In the genomic region with DNA sequence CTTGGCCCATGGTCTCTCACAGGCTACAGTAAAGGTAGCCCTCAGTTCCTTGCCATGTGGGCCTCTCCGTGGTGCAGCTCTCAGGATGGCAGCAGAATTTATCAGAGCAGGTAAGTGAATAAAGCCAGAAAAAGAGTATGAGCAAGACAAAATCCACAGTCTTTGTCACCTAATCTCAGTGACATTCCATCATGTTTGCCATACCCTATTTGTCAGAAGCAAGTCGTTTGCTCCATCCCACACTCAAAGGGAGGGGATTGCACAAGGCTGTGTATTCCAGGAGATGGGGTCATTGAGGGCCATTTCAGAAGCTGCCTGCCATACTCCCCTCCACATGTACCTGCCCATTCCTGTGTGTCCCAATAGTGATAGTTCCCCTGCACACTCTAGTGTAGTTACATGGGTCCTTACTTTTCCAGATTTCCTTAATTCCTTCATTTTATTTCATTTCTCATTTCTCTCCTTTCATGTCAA, we compare ENCODE assay signal across 1 cellular context.
TF ChIP-seq lines count a peak whose summit lies in the region.

No MANE protein-coding gene starts in this region.

TF ChIP-seq in HepG2, 621 proteins besides CTCF, POLR2A, EP300 and RAD21 (continued from another document and continues in another):
- TF ChIP-seq, protein P1, sequence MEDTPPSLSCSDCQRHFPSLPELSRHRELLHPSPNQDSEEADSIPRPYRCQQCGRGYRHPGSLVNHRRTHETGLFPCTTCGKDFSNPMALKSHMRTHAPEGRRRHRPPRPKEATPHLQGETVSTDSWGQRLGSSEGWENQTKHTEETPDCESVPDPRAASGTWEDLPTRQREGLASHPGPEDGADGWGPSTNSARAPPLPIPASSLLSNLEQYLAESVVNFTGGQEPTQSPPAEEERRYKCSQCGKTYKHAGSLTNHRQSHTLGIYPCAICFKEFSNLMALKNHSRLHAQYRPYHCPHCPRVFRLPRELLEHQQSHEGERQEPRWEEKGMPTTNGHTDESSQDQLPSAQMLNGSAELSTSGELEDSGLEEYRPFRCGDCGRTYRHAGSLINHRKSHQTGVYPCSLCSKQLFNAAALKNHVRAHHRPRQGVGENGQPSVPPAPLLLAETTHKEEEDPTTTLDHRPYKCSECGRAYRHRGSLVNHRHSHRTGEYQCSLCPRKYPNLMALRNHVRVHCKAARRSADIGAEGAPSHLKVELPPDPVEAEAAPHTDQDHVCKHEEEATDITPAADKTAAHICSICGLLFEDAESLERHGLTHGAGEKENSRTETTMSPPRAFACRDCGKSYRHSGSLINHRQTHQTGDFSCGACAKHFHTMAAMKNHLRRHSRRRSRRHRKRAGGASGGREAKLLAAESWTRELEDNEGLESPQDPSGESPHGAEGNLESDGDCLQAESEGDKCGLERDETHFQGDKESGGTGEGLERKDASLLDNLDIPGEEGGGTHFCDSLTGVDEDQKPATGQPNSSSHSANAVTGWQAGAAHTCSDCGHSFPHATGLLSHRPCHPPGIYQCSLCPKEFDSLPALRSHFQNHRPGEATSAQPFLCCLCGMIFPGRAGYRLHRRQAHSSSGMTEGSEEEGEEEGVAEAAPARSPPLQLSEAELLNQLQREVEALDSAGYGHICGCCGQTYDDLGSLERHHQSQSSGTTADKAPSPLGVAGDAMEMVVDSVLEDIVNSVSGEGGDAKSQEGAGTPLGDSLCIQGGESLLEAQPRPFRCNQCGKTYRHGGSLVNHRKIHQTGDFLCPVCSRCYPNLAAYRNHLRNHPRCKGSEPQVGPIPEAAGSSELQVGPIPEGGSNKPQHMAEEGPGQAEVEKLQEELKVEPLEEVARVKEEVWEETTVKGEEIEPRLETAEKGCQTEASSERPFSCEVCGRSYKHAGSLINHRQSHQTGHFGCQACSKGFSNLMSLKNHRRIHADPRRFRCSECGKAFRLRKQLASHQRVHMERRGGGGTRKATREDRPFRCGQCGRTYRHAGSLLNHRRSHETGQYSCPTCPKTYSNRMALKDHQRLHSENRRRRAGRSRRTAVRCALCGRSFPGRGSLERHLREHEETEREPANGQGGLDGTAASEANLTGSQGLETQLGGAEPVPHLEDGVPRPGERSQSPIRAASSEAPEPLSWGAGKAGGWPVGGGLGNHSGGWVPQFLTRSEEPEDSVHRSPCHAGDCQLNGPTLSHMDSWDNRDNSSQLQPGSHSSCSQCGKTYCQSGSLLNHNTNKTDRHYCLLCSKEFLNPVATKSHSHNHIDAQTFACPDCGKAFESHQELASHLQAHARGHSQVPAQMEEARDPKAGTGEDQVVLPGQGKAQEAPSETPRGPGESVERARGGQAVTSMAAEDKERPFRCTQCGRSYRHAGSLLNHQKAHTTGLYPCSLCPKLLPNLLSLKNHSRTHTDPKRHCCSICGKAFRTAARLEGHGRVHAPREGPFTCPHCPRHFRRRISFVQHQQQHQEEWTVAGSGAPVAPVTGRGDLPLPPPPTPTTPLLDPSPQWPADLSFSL (CRISPR knock-in tag; IDR thresholded peaks at IDR 0.05) = peak; percentile 33; the same call in 1 of the 2 replicates
- no peak for TF ChIP-seq MAFF (IDR thresholded peaks at IDR 0.05; ENCODE audit: low read depth, low read length)
- no peak for TF ChIP-seq SOX6 (IDR thresholded peaks at IDR 0.05)
- peak; percentile 93 for TF ChIP-seq SOX6 (CRISPR knock-in tag; IDR thresholded peaks at IDR 0.05)
- TF ChIP-seq, protein P2, sequence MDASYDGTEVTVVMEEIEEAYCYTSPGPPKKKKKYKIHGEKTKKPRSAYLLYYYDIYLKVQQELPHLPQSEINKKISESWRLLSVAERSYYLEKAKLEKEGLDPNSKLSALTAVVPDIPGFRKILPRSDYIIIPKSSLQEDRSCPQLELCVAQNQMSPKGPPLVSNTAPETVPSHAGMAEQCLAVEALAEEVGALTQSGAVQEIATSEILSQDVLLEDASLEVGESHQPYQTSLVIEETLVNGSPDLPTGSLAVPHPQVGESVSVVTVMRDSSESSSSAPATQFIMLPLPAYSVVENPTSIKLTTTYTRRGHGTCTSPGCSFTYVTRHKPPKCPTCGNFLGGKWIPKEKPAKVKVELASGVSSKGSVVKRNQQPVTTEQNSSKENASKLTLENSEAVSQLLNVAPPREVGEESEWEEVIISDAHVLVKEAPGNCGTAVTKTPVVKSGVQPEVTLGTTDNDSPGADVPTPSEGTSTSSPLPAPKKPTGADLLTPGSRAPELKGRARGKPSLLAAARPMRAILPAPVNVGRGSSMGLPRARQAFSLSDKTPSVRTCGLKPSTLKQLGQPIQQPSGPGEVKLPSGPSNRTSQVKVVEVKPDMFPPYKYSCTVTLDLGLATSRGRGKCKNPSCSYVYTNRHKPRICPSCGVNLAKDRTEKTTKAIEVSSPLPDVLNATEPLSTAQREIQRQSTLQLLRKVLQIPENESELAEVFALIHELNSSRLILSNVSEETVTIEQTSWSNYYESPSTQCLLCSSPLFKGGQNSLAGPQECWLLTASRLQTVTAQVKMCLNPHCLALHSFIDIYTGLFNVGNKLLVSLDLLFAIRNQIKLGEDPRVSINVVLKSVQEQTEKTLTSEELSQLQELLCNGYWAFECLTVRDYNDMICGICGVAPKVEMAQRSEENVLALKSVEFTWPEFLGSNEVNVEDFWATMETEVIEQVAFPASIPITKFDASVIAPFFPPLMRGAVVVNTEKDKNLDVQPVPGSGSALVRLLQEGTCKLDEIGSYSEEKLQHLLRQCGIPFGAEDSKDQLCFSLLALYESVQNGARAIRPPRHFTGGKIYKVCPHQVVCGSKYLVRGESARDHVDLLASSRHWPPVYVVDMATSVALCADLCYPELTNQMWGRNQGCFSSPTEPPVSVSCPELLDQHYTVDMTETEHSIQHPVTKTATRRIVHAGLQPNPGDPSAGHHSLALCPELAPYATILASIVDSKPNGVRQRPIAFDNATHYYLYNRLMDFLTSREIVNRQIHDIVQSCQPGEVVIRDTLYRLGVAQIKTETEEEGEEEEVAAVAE (CRISPR knock-in tag; IDR thresholded peaks at IDR 0.05; ENCODE audit: borderline replicate concordance) = no peak
- peak; percentile 76 for TF ChIP-seq XRCC5 (optimal IDR thresholded peaks at IDR 0.05; ENCODE audit: low read length)
- TF ChIP-seq ZFP36L2 (CRISPR knock-in tag; IDR thresholded peaks at IDR 0.05) = no peak
- TF ChIP-seq MTF1 (CRISPR knock-in tag; IDR thresholded peaks at IDR 0.05) = no peak
- no peak for TF ChIP-seq MBNL3 (CRISPR knock-in tag; conservative IDR thresholded peaks at IDR 0.05)
- TF ChIP-seq, protein P3, sequence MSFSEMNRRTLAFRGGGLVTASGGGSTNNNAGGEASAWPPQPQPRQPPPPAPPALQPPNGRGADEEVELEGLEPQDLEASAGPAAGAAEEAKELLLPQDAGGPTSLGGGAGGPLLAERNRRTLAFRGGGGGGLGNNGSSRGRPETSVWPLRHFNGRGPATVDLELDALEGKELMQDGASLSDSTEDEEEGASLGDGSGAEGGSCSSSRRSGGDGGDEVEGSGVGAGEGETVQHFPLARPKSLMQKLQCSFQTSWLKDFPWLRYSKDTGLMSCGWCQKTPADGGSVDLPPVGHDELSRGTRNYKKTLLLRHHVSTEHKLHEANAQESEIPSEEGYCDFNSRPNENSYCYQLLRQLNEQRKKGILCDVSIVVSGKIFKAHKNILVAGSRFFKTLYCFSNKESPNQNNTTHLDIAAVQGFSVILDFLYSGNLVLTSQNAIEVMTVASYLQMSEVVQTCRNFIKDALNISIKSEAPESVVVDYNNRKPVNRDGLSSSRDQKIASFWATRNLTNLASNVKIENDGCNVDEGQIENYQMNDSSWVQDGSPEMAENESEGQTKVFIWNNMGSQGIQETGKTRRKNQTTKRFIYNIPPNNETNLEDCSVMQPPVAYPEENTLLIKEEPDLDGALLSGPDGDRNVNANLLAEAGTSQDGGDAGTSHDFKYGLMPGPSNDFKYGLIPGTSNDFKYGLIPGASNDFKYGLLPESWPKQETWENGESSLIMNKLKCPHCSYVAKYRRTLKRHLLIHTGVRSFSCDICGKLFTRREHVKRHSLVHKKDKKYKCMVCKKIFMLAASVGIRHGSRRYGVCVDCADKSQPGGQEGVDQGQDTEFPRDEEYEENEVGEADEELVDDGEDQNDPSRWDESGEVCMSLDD (CRISPR knock-in tag; IDR thresholded peaks at IDR 0.05; ENCODE audit: borderline replicate concordance) = no peak
- no peak; the same call in 1 of the 2 replicates for TF ChIP-seq NR1H2 (CRISPR knock-in tag; IDR thresholded peaks at IDR 0.05; ENCODE audit: borderline replicate concordance, low read depth)
- 0 out of 2 replicates have a peak, but pooled peaks have one; percentile 16 for TF ChIP-seq ZNF567 (CRISPR knock-in tag; IDR thresholded peaks at IDR 0.05; ENCODE audit: borderline replicate concordance)
- no peak for TF ChIP-seq ADNP (CRISPR knock-in tag; IDR thresholded peaks at IDR 0.05)
- TF ChIP-seq ZNF30 (CRISPR knock-in tag; IDR thresholded peaks at IDR 0.05) = no peak
- TF ChIP-seq, protein P4, sequence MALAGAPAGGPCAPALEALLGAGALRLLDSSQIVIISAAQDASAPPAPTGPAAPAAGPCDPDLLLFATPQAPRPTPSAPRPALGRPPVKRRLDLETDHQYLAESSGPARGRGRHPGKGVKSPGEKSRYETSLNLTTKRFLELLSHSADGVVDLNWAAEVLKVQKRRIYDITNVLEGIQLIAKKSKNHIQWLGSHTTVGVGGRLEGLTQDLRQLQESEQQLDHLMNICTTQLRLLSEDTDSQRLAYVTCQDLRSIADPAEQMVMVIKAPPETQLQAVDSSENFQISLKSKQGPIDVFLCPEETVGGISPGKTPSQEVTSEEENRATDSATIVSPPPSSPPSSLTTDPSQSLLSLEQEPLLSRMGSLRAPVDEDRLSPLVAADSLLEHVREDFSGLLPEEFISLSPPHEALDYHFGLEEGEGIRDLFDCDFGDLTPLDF (CRISPR knock-in tag; IDR thresholded peaks at IDR 0.05) = no peak
- no peak for TF ChIP-seq ZNF556 (CRISPR knock-in tag; IDR thresholded peaks at IDR 0.05; ENCODE audit: borderline replicate concordance)
- TF ChIP-seq FOSL1 (CRISPR knock-in tag; IDR thresholded peaks at IDR 0.05; ENCODE audit: borderline replicate concordance) = peak; percentile 30; the same call in 1 of the 2 replicates
- TF ChIP-seq ZNF607 (CRISPR knock-in tag; IDR thresholded peaks at IDR 0.05; ENCODE audit: borderline replicate concordance) = 0 out of 2 replicates have a peak, but pooled peaks have one; percentile 66
- 0 out of 2 replicates have a peak, but pooled peaks have one; percentile 61 for TF ChIP-seq HOXD1 (CRISPR knock-in tag; IDR thresholded peaks at IDR 0.05)
- no peak for TF ChIP-seq JARID2 (CRISPR knock-in tag; IDR thresholded peaks at IDR 0.05; ENCODE audit: insufficient replicate concordance)
- TF ChIP-seq SMAD1 (CRISPR knock-in tag; IDR thresholded peaks at IDR 0.05; ENCODE audit: borderline replicate concordance, low read depth) = no peak
- TF ChIP-seq TOPORS (CRISPR knock-in tag; IDR thresholded peaks at IDR 0.05) = no peak
- TF ChIP-seq, protein P5, sequence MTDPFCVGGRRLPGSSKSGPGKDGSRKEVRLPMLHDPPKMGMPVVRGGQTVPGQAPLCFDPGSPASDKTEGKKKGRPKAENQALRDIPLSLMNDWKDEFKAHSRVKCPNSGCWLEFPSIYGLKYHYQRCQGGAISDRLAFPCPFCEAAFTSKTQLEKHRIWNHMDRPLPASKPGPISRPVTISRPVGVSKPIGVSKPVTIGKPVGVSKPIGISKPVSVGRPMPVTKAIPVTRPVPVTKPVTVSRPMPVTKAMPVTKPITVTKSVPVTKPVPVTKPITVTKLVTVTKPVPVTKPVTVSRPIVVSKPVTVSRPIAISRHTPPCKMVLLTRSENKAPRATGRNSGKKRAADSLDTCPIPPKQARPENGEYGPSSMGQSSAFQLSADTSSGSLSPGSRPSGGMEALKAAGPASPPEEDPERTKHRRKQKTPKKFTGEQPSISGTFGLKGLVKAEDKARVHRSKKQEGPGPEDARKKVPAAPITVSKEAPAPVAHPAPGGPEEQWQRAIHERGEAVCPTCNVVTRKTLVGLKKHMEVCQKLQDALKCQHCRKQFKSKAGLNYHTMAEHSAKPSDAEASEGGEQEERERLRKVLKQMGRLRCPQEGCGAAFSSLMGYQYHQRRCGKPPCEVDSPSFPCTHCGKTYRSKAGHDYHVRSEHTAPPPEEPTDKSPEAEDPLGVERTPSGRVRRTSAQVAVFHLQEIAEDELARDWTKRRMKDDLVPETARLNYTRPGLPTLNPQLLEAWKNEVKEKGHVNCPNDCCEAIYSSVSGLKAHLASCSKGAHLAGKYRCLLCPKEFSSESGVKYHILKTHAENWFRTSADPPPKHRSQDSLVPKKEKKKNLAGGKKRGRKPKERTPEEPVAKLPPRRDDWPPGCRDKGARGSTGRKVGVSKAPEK (CRISPR knock-in tag; IDR thresholded peaks at IDR 0.05; ENCODE audit: borderline replicate concordance) = peak; percentile 91; the same call in 1 of the 2 replicates
- TF ChIP-seq GZF1 (CRISPR knock-in tag; IDR thresholded peaks at IDR 0.05) = no peak
- peak; percentile 54; the same call in 1 of the 2 replicates for TF ChIP-seq TGIF2 (CRISPR knock-in tag; IDR thresholded peaks at IDR 0.05)
- no peak for TF ChIP-seq RAD51 (IDR thresholded peaks at IDR 0.05; ENCODE audit: borderline replicate concordance)
- 0 out of 2 replicates have a peak, but pooled peaks have one; percentile 28 for TF ChIP-seq ZNF337 (CRISPR knock-in tag; IDR thresholded peaks at IDR 0.05; ENCODE audit: borderline replicate concordance, low read depth)
- no peak for TF ChIP-seq RARG (CRISPR knock-in tag; IDR thresholded peaks at IDR 0.05; ENCODE audit: low read depth)
- no peak for TF ChIP-seq IKZF4 (CRISPR knock-in tag; IDR thresholded peaks at IDR 0.05; ENCODE audit: borderline replicate concordance, low read depth, not compliant biosample characterization)
- no peak for TF ChIP-seq ZBTB8A (CRISPR knock-in tag; IDR thresholded peaks at IDR 0.05; ENCODE audit: borderline replicate concordance, low read depth)
- peak; percentile 48; the same call in 1 of the 2 replicates for TF ChIP-seq TRIM24 (CRISPR knock-in tag; IDR thresholded peaks at IDR 0.05)
- TF ChIP-seq ZFP90 (CRISPR knock-in tag; IDR thresholded peaks at IDR 0.05; ENCODE audit: borderline replicate concordance) = no peak; the same call in 1 of the 2 replicates
- peak; percentile 97 for TF ChIP-seq RXRB (CRISPR knock-in tag; IDR thresholded peaks at IDR 0.05; ENCODE audit: borderline replicate concordance)
- peak; percentile 58 for TF ChIP-seq KDM6A (CRISPR knock-in tag; IDR thresholded peaks at IDR 0.05; ENCODE audit: low read depth)
- TF ChIP-seq ZNF12 (CRISPR knock-in tag; IDR thresholded peaks at IDR 0.05) = peak; percentile 89
- no peak for TF ChIP-seq ZNF329 (CRISPR knock-in tag; IDR thresholded peaks at IDR 0.05; ENCODE audit: low read depth)
- TF ChIP-seq, protein P6, sequence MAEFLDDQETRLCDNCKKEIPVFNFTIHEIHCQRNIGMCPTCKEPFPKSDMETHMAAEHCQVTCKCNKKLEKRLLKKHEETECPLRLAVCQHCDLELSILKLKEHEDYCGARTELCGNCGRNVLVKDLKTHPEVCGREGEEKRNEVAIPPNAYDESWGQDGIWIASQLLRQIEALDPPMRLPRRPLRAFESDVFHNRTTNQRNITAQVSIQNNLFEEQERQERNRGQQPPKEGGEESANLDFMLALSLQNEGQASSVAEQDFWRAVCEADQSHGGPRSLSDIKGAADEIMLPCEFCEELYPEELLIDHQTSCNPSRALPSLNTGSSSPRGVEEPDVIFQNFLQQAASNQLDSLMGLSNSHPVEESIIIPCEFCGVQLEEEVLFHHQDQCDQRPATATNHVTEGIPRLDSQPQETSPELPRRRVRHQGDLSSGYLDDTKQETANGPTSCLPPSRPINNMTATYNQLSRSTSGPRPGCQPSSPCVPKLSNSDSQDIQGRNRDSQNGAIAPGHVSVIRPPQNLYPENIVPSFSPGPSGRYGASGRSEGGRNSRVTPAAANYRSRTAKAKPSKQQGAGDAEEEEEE (CRISPR knock-in tag; IDR thresholded peaks at IDR 0.05; ENCODE audit: borderline replicate concordance) = no peak
- TF ChIP-seq ZFP36L1 (CRISPR knock-in tag; IDR thresholded peaks at IDR 0.05) = no peak; the same call in 1 of the 2 replicates
- TF ChIP-seq ZNF7 (CRISPR knock-in tag; IDR thresholded peaks at IDR 0.05) = no peak
- TF ChIP-seq ZNF251 (CRISPR knock-in tag; IDR thresholded peaks at IDR 0.05) = no peak
- TF ChIP-seq FOXJ3 (CRISPR knock-in tag; IDR thresholded peaks at IDR 0.05; ENCODE audit: borderline replicate concordance) = peak; percentile 58; the same call in 1 of the 2 replicates
- TF ChIP-seq CREM (IDR thresholded peaks at IDR 0.05) = peak; percentile 65; the same call in 1 of the 2 replicates
- no peak for TF ChIP-seq CREM (CRISPR knock-in tag; IDR thresholded peaks at IDR 0.05)
